Comparison of ENCODE assay signal across 20 cellular contexts in the genomic region with DNA sequence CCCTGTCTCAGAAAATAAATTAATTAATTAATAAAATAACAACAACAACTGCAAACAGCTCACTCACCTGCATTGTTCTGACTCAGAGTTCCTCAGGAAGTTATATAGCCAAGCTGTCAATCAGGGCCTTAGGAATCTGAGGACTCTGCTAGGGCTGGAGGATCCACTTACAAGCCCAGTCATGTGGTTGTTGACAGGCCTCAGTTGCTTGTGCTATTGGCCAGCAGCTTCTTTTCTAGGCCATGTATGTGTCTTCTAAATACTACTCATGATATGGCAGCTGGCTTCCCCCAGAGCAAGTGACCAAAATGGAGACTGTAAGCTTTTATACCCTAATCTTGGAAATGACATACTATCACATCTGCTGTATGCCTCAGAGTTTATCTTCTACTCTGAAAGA. TPM values are rescaled to one million over a fixed set of nuclear protein-coding genes. Genes with fewer than 3 reads are reported as not detected.
"Had no signal": no experiment of that assay in that cellular context is flagged by ENCODE, and none has a peak within 500 bp of the region (broad histone marks: within the 10 kb centered on the region; RNA-seq: fewer than 3 reads in every experiment).

No MANE protein-coding gene starts in this region.

- H3K9me3 ChIP-seq: colonic mucosa, heart left ventricle, right lobe of liver, spleen, suprapubic skin had no signal

- H3K27ac ChIP-seq: colonic mucosa, right lobe of liver, spleen, suprapubic skin had no signal

- H3K27ac Mint-ChIP-seq: activated CD8-positive, alpha-beta memory T cell treated with anti-CD3 and anti-CD28 coated beads, Interleukin-2, amount 10 ng/mL, durations not matched to agents 7 days and 5 days; nephron; progenitor cell of endocrine pancreas; stimulated activated naive CD8-positive, alpha-beta T cell treated with anti-CD3 and anti-CD28 coated beads, Interleukin-15, Interleukin-2, amounts not matched to agents 100 ng/mL and 50 ng/mL, for 24 hours; type B pancreatic cell had no signal

- H3K4me1 ChIP-seq: colonic mucosa, right lobe of liver, spleen, suprapubic skin had no signal

- H3K4me3 Mint-ChIP-seq: activated CD8-positive, alpha-beta memory T cell treated with anti-CD3 and anti-CD28 coated beads, Interleukin-2, amount 10 ng/mL, durations not matched to agents 7 days and 5 days; nephron; stimulated activated naive CD8-positive, alpha-beta T cell treated with anti-CD3 and anti-CD28 coated beads, Interleukin-15, Interleukin-2, amounts not matched to agents 100 ng/mL and 50 ng/mL, for 24 hours; T-cell; type B pancreatic cell had no signal

- DNase-seq: activated CD4-positive, alpha-beta T cell treated with anti-CD3 and anti-CD28 coated beads for 1 hour; activated CD4-positive, alpha-beta T cell treated with anti-CD3 and anti-CD28 coated beads, Interleukin-2, amount 50 U/mL, for 4 hours; activated CD8-positive, alpha-beta memory T cell treated with anti-CD3 and anti-CD28 coated beads, Interleukin-2, amount 10 ng/mL, durations not matched to agents 7 days and 5 days; activated naive CD4-positive, alpha-beta T cell treated with anti-CD3 and anti-CD28 coated beads, Interleukin-2, amount 50 U/mL, for 16 hours; activated T-cell treated with anti-CD3 and anti-CD28 coated beads, Interleukin-2, amount 50 U/mL, for 1 hour; caudate nucleus; colonic mucosa; heart left ventricle; occipital lobe; right lobe of liver; spleen; T-cell; T1000 had no signal

- H3K4me1 Mint-ChIP-seq: nephron, T-cell had no signal

- H3K9me3 Mint-ChIP-seq: nephron; stimulated activated naive CD8-positive, alpha-beta T cell treated with anti-CD3 and anti-CD28 coated beads, Interleukin-15, Interleukin-2, amounts not matched to agents 100 ng/mL and 50 ng/mL, for 24 hours; T-cell; type B pancreatic cell had no signal

- H3K4me3 ChIP-seq: colonic mucosa, heart left ventricle, right lobe of liver, spleen, suprapubic skin had no signal

- H3K27me3 Mint-ChIP-seq: activated CD8-positive, alpha-beta memory T cell treated with anti-CD3 and anti-CD28 coated beads, Interleukin-2, amount 10 ng/mL, durations not matched to agents 7 days and 5 days; progenitor cell of endocrine pancreas; stimulated activated naive CD8-positive, alpha-beta T cell treated with anti-CD3 and anti-CD28 coated beads, Interleukin-15, Interleukin-2, amounts not matched to agents 100 ng/mL and 50 ng/mL, for 24 hours; T-cell; type B pancreatic cell had no signal

- H3K27me3 ChIP-seq: colonic mucosa, heart left ventricle, right lobe of liver, spleen, suprapubic skin had no signal

RNA-seq across cellular contexts. Expression of gene CD3G, which starts 36.4 kb away (rescaled TPM):
- total RNA-seq: fibroblast of lung, frontal cortex, occipital lobe, progenitor cell of endocrine pancreas had no signal
- polyA plus RNA-seq: fibroblast of lung had no signal

RNA-seq across cellular contexts. Expression of gene CD3D, which starts 38.1 kb away (rescaled TPM):
- total RNA-seq: fibroblast of lung, frontal cortex, occipital lobe, progenitor cell of endocrine pancreas had no signal
- polyA plus RNA-seq: fibroblast of lung had no signal
